ENCODE assay signal across 22 cellular contexts in genomic region chr2:47297767-47298401, GRCh38.
DNase-seq lines count a peak whose midpoint lies in the region; ATAC-seq, FAIRE-seq and TF ChIP-seq lines count a peak whose summit lies in the region.
"Had no signal": no experiment of that assay in that cellular context is flagged by ENCODE, and none has a peak within 500 bp of the region (broad histone marks: within the 10 kb centered on the region; RNA-seq: fewer than 3 reads in every experiment).

No MANE protein-coding gene starts in this region.

- no peaks in the 10 kb centered on the region for H3K79me2 ChIP-seq in HepG2 (ENCODE audit: insufficient read depth, low read length)

- H3K9me3 ChIP-seq in A549, result no peaks in the 10 kb centered on the region
- no peaks in the 10 kb centered on the region for H3K9me3 ChIP-seq in breast epithelium
- H3K9me3 ChIP-seq in HepG2 (ENCODE audit: low read length), result no peaks in the 10 kb centered on the region
- H3K9me3 ChIP-seq in left ventricle myocardium inferior (replicated peaks), result no peaks in the 10 kb centered on the region
- H3K9me3 ChIP-seq: BE2C had no signal

- no peak overlapping the region for H3K4me3 ChIP-seq in A549
- no peak overlapping the region for H3K4me3 ChIP-seq in breast epithelium
- no peak overlapping the region for H3K4me3 ChIP-seq in HepG2 (replicated peaks in 1 of 3; ENCODE audit: insufficient read depth in 1 of 3, low read depth in 2 of 3, low read length in 3 of 3)
- H3K4me3 ChIP-seq in left ventricle myocardium inferior, result no peak overlapping the region

- ATAC-seq in A549 (no peak), HepG2 (no peak), HG03097 (IDR thresholded peaks at IDR 0.05; ENCODE audit: low FRiP score, unreplicated experiment) (no peak)
- ATAC-seq: CD8-positive, alpha-beta T cell; PC-3 had no signal

- no peak for TF ChIP-seq POLR2A in A549 (IDR thresholded peaks at IDR 0.05; ENCODE audit: low read length)
- no peak for TF ChIP-seq POLR2A in breast epithelium (IDR thresholded peaks at IDR 0.05)
- no peak for TF ChIP-seq POLR2A in HepG2 (IDR thresholded peaks at IDR 0.05; ENCODE audit: insufficient read depth in 1 of 2, low read depth in 2 of 2, low read length in 2 of 2)

- H2AFZ ChIP-seq in HepG2 (ENCODE audit: low read length), result no peak overlapping the region

- H3K27ac ChIP-seq in A549 (peak overlapping the region in 1 of 2 experiments; percentile 9; a peak in 1 of 6 replicates), breast epithelium (peak overlapping the region; percentile 26 to 60), HepG2 (ENCODE audit: extremely low read length, insufficient read depth, low read length) (no peak overlapping the region), left ventricle myocardium inferior (replicated peaks) (no peak overlapping the region)
- H3K27ac ChIP-seq: 22Rv1, RWPE1 had no signal

- no peak for TF ChIP-seq RAD21 in A549 (conservative IDR thresholded peaks at IDR 0.05 in 1 of 2, IDR thresholded peaks at IDR 0.05 in 1 of 2)
- TF ChIP-seq RAD21 in HepG2 (CRISPR knock-in tag; IDR thresholded peaks at IDR 0.05), result no peak

- no peak overlapping the region for H3K9ac ChIP-seq in HepG2 (ENCODE audit: insufficient read depth, low read depth, low read length)

- no peaks in the 10 kb centered on the region for H4K20me1 ChIP-seq in HepG2 (ENCODE audit: insufficient read depth, low read length)

- BruUV-seq in HepG2 (replicated peaks; lab: Mats Ljungman, UMichigan), result no TSS peak

- TF ChIP-seq CTCF in A549 (IDR thresholded peaks at IDR 0.05) (no peak), breast epithelium (IDR thresholded peaks at IDR 0.05) (no peak), HepG2 (CRISPR knock-in tag; IDR thresholded peaks at IDR 0.05) (no peak), left ventricle myocardium inferior (IDR thresholded peaks at IDR 0.05; ENCODE audit: borderline replicate concordance) (no peak)

- no peak overlapping the region for H3K4me2 ChIP-seq in A549
- no peak overlapping the region for H3K4me2 ChIP-seq in HepG2 (ENCODE audit: low read depth, low read length)

- DNase-seq in A549 (ENCODE audit: low read depth in 1 of 2, low spot score in 1 of 2) (no peak), MV-4-11 (lab: John Stamatoyannopoulos, UW) (peak; percentile 90), breast epithelium (ENCODE audit: low spot score in 2 of 2) (peak in 1 of 2 donors; percentile 32), HepG2 (ENCODE audit: low spot score) (no peak), HT-29 (ENCODE audit: low spot score) (no peak), NCI-H2227 treated with DMSO at 0.1 percent for 48 hours (lab: John Stamatoyannopoulos, UW) (no peak), left ventricle myocardium inferior (no peak)
- DNase-seq: BE2C; CD8-positive, alpha-beta T cell; GDM1; HCEC 1CT; Kasumi-1; NCI-H1436; NCI-H2029 treated with DMSO at 0.1 percent for 48 hours; NCI-H2171 treated with DMSO at 0.1 percent for 48 hours; NCI-H748 treated with DMSO at 0.1 percent for 48 hours; PC-3 had no signal

- CTCF ChIA-PET in A549 (lab: Yijun Ruan, JAX) (interaction anchor here (0.7 to 1.6 kb wide), 5 partner anchors 13 to 44 kb away, joined by 3 to 6 read pairs (median 3); no protein-coding TSS in a partner anchor), HepG2 (lab: Yijun Ruan, JAX; ENCODE audit: low intra/inter-chr PET ratio, low total read pairs) (no interaction called here)

- no peaks in the 10 kb centered on the region for H3K36me3 ChIP-seq in breast epithelium
- H3K36me3 ChIP-seq in HepG2 (replicated peaks in 1 of 2; ENCODE audit: control insufficient read depth in 1 of 2, insufficient read depth in 2 of 2, low read length in 2 of 2), result no peaks in the 10 kb centered on the region
- no peaks in the 10 kb centered on the region for H3K36me3 ChIP-seq in left ventricle myocardium inferior
- H3K36me3 ChIP-seq: BE2C had no signal

- WGBS in A549 (ENCODE audit: missing lambda C conversion rate), result 95% methylated on average over 6 of the region's 6 CpGs
- WGBS in HepG2 (ENCODE audit: low lambda C conversion rate), result 90% methylated on average over 6 of the region's 6 CpGs

- no peak for FAIRE-seq in A549 (lab: Jason Lieb, UNC)
- no peak for FAIRE-seq in HepG2 (lab: Jason Lieb, UNC)
- FAIRE-seq: GM12891, GM18507 had no signal

- TF ChIP-seq EP300 in A549 (IDR thresholded peaks at IDR 0.05) (no peak), HepG2 (IDR thresholded peaks at IDR 0.05; ENCODE audit: low read depth in 2 of 2, low read length in 2 of 2) (no peak), HepG2 (CRISPR knock-in tag; IDR thresholded peaks at IDR 0.05; ENCODE audit: borderline replicate concordance) (no peak)

- no peaks in the 10 kb centered on the region for H3K27me3 ChIP-seq in breast epithelium
- H3K27me3 ChIP-seq in HepG2 (ENCODE audit: control insufficient read depth in 1 of 2, insufficient read depth in 2 of 2, low read length in 2 of 2), result no peaks in the 10 kb centered on the region
- no peaks in the 10 kb centered on the region for H3K27me3 ChIP-seq in left ventricle myocardium inferior (ENCODE audit: low read depth)
- H3K27me3 ChIP-seq: BE2C had no signal

- POLR2A ChIA-PET in A549 (lab: Yijun Ruan, JAX) (no interaction called here), HepG2 (lab: Yijun Ruan, JAX) (no interaction called here)

- peaks cover 53% of the 10 kb centered on the region for H3K4me1 ChIP-seq in A549
- H3K4me1 ChIP-seq in breast epithelium, result peaks cover 0 to 12% of the 10 kb centered on the region in 2 donors
- peaks cover 1% of the 10 kb centered on the region for H3K4me1 ChIP-seq in HepG2 (ENCODE audit: insufficient read depth, low read length)
- no peaks in the 10 kb centered on the region for H3K4me1 ChIP-seq in left ventricle myocardium inferior
- H3K4me1 ChIP-seq: BE2C had no signal

- intact Hi-C loops in breast epithelium (cut with DNase I; ENCODE audit: low total_unique reads), result no loop called here
- intact Hi-C loops in HepG2 (cut with micrococcal nuclease; ENCODE audit: unreplicated experiment), result loop anchor here (5.0 kb wide), 1 partner anchor 886 kb away; no protein-coding TSS in a partner anchor
- intact Hi-C loops in left ventricle myocardium inferior (cut with micrococcal nuclease), result no loop called here

- in situ Hi-C loops in HepG2 (cut with HindIII; ENCODE audit: extremely low pct_ligation_motif_present, low pct_unique_long_range_greater_than_20kb), result no loop called here

TF ChIP-seq in A549, 52 proteins besides CTCF, POLR2A, EP300 and RAD21 (continues in another document):
- TF ChIP-seq MAFK (IDR thresholded peaks at IDR 0.05; ENCODE audit: partially characterized antibody) (no peak), USF2 (IDR thresholded peaks at IDR 0.05) (no peak), EHMT2 (IDR thresholded peaks at IDR 0.05; ENCODE audit: low read depth) (no peak), NR3C1 (IDR thresholded peaks at IDR 0.05) (no peak), CHD4 (IDR thresholded peaks at IDR 0.05; ENCODE audit: borderline replicate concordance) (no peak), TFCP2L1 (CRISPR knock-in tag; IDR thresholded peaks at IDR 0.05) (no peak), HMGXB4 (CRISPR knock-in tag; IDR thresholded peaks at IDR 0.05; ENCODE audit: borderline replicate concordance) (no peak)

TF ChIP-seq in HepG2, 621 proteins besides CTCF, POLR2A, EP300 and RAD21:
- TF ChIP-seq HNF4A (CRISPR knock-in tag; IDR thresholded peaks at IDR 0.05) (no peak), CEBPB (IDR thresholded peaks at IDR 0.05; ENCODE audit: borderline replicate concordance, low read depth, low read length) (peak; percentile 88), ZFAT (CRISPR knock-in tag; conservative IDR thresholded peaks at IDR 0.05) (no peak), NFE2L2 (IDR thresholded peaks at IDR 0.05; ENCODE audit: low read length) (no peak), CEBPG (CRISPR knock-in tag; IDR thresholded peaks at IDR 0.05) (peak; percentile 45; the same call in 1 of the 2 replicates), SALL1 (CRISPR knock-in tag; IDR thresholded peaks at IDR 0.05) (no peak), ZNF33A (CRISPR knock-in tag; IDR thresholded peaks at IDR 0.05; ENCODE audit: borderline replicate concordance) (no peak)

Comparison
In these comparisons a context has a peak if more than half of its experiments do, and no peak if none do; other contexts are left out.
1. H3K27ac ChIP-seq: peak in breast epithelium (2 of 2); none in HepG2 (single experiment) and left ventricle myocardium inferior (single experiment).
2. Of the 38 proteins assayed by ChIP-seq in both HepG2 and A549: peak only in HepG2: none; only in A549: ZSCAN20; in both: none; in neither: 36; mixed calls (peak in some experiments, not most) for 1.